Comparison of ENCODE assay signal across 10 cellular contexts in the genomic region with DNA sequence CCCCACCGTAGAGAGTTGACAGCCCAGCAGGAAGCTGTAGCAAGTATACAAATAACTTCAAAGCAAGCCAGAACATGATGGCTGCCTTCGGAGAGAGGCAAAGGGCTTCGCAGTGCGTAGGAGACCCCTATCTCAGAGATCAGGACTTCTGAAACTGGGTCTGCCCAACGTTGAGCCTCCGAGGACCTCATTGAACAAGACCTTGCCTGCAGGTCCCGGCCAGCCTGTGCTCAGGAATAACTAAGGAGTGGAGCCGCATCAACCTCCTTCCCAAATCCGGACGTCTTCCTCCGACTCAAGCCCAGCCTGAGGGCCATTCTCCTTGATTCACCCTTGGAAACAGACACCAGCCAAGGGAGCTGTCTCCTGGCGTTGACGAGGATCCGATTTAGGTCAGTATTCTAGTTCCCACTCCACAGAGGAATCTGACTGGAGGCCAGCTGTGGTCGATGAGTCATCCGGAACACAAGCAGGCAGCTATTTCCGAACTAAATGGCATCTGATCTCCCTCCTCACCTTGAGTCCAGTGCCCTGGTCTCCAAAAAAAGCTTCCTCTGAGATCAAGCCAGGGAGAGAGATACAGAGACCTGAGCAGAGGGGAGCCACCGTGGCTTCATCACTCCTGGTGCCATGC.
DNase-seq lines count a peak whose midpoint lies in the region; ATAC-seq and TF ChIP-seq lines count a peak whose summit lies in the region.
"Had no signal": no experiment of that assay in that cellular context is flagged by ENCODE, and none has a peak within 500 bp of the region (broad histone marks: within the 10 kb centered on the region; RNA-seq: fewer than 3 reads in every experiment).

No MANE protein-coding gene starts in this region.

- H3K9me3 ChIP-seq in SK-N-SH (no peaks in the 10 kb centered on the region), smooth muscle cell (replicated peaks; ENCODE audit: low read depth) (no peaks in the 10 kb centered on the region), WERI-Rb-1 (ENCODE audit: severe bottlenecking) (no peaks in the 10 kb centered on the region)

- H3K27me3 ChIP-seq in SK-N-SH (ENCODE audit: insufficient read depth) (no peaks in the 10 kb centered on the region), smooth muscle cell (ENCODE audit: low read depth) (peaks cover 30% of the 10 kb centered on the region), WERI-Rb-1 (ENCODE audit: insufficient read depth, low read depth, severe bottlenecking) (no peaks in the 10 kb centered on the region)

- H3F3A ChIP-seq in SK-N-SH (replicated peaks; ENCODE audit: insufficient read depth) (peaks cover 12% of the 10 kb centered on the region), smooth muscle cell (ENCODE audit: low read depth) (no peaks in the 10 kb centered on the region)

- no peak overlapping the region for H3K9ac ChIP-seq in SK-N-SH
- H3K9ac ChIP-seq in smooth muscle cell (ENCODE audit: low read depth): no peak overlapping the region

- H4K20me1 ChIP-seq in SK-N-SH (ENCODE audit: insufficient read depth): no peaks in the 10 kb centered on the region
- H4K20me1 ChIP-seq in smooth muscle cell (ENCODE audit: low read depth): no peaks in the 10 kb centered on the region

- TF ChIP-seq POLR2A in lower leg skin (IDR thresholded peaks at IDR 0.05): no peak

- intact Hi-C loops in lower leg skin (cut with DNase I; ENCODE audit: low total_unique reads): no loop called here

- H3K36me3 ChIP-seq in SK-N-SH (replicated peaks in 1 of 2; ENCODE audit: control insufficient read depth in 1 of 2, insufficient read depth in 2 of 2, low read length in 1 of 2): no peaks in the 10 kb centered on the region
- H3K36me3 ChIP-seq in smooth muscle cell (ENCODE audit: low read depth): no peaks in the 10 kb centered on the region
- no peaks in the 10 kb centered on the region for H3K36me3 ChIP-seq in WERI-Rb-1

- H3K4me3 ChIP-seq in SK-N-SH (ENCODE audit: low read depth in 2 of 2, low read length in 1 of 2) (no peak overlapping the region), fibroblast of pulmonary artery (replicated peaks; ENCODE audit: low read depth, low read length) (no peak overlapping the region), smooth muscle cell (no peak overlapping the region), lower leg skin (ENCODE audit: low read depth, poor library complexity, severe bottlenecking) (no peak overlapping the region), WERI-Rb-1 (ENCODE audit: low read depth, low read length) (no peak overlapping the region)

- H3K9me2 ChIP-seq in SK-N-SH: no peaks in the 10 kb centered on the region

- POLR2A ChIA-PET in SK-N-SH (lab: Yijun Ruan, JAX): no interaction called here

- H2AFZ ChIP-seq in SK-N-SH (ENCODE audit: low read depth) (no peak overlapping the region), smooth muscle cell (ENCODE audit: low read depth) (no peak overlapping the region)

- TF ChIP-seq EP300 in SK-N-SH (IDR thresholded peaks at IDR 0.05; ENCODE audit: borderline replicate concordance in 1 of 2, low read depth in 1 of 2, low read length in 1 of 2): peak in 1 of 2 experiments; percentile 70; a peak in 2 of 4 replicates

- TF ChIP-seq RAD21 in SK-N-SH (IDR thresholded peaks at IDR 0.05; ENCODE audit: low read length): no peak

- H3K4me2 ChIP-seq in SK-N-SH (peak overlapping the region; percentile 55), smooth muscle cell (peak overlapping the region; percentile 30)

- H3K4me1 ChIP-seq in SK-N-SH (ENCODE audit: control insufficient read depth in 1 of 2, insufficient read depth in 2 of 2, low read depth in 1 of 2, low read length in 1 of 2) (no peaks in the 10 kb centered on the region; a peak in 1 of 4 replicates), smooth muscle cell (ENCODE audit: low read depth) (no peaks in the 10 kb centered on the region)

- 42% methylated on average over 17 of the region's 18 CpGs for WGBS in SK-N-SH (ENCODE audit: low lambda C conversion rate)
- 64% methylated on average over 18 of the region's 18 CpGs for WGBS in smooth muscle cell (ENCODE audit: low lambda C conversion rate)
- 58 to 63% methylated on average over 18 of the region's 18 CpGs for WGBS in lower leg skin, 2 donors

- CTCF ChIA-PET in SK-N-SH (lab: Yijun Ruan, JAX): no interaction called here

- DNase-seq in HCEC 1CT (peak; percentile 68), SK-N-SH (no peak), fibroblast of pulmonary artery (ENCODE audit: low read depth) (peak; percentile 30), smooth muscle cell (lab: John Stamatoyannopoulos, UW; ENCODE audit: unreplicated experiment) (no peak), lower leg skin (ENCODE audit: low spot score in 2 of 2) (no peak), WERI-Rb-1 (no peak)
- DNase-seq: activated CD8-positive, alpha-beta memory T cell treated with anti-CD3 and anti-CD28 coated beads for 24 hours; aorta; GDM1 had no signal

- TF ChIP-seq CTCF in SK-N-SH (IDR thresholded peaks at IDR 0.05): no peak
- TF ChIP-seq CTCF in fibroblast of pulmonary artery (IDR thresholded peaks at IDR 0.05; ENCODE audit: low read length, missing control alignments): no peak
- TF ChIP-seq CTCF in smooth muscle cell (IDR thresholded peaks at IDR 0.05; ENCODE audit: borderline replicate concordance, insufficient read depth, poor library complexity, severe bottlenecking): no peak
- TF ChIP-seq CTCF in lower leg skin (IDR thresholded peaks at IDR 0.05): no peak
- TF ChIP-seq CTCF in WERI-Rb-1 (IDR thresholded peaks at IDR 0.05; ENCODE audit: low read depth, low read length): no peak

- H3K79me2 ChIP-seq in SK-N-SH (ENCODE audit: insufficient read depth) (no peaks in the 10 kb centered on the region), smooth muscle cell (ENCODE audit: low read depth) (no peaks in the 10 kb centered on the region)

- ATAC-seq in HG03354 (IDR thresholded peaks at IDR 0.05; ENCODE audit: poor library complexity, severe bottlenecking, unreplicated experiment): no peak

- H3K27ac ChIP-seq in SK-N-SH (ENCODE audit: low read depth in 2 of 2, low read length in 1 of 2) (peak overlapping the region in 1 of 2 experiments; percentile 55; a peak in 2 of 4 replicates), smooth muscle cell (ENCODE audit: low read depth) (no peak overlapping the region), WERI-Rb-1 (no peak overlapping the region)

TF ChIP-seq in SK-N-SH, 30 proteins besides CTCF, POLR2A, EP300 and RAD21:
- TF ChIP-seq YY1 (IDR thresholded peaks at IDR 0.05; ENCODE audit: low read depth): no peak
- TF ChIP-seq SMC3 (IDR thresholded peaks at IDR 0.05; ENCODE audit: low read depth, low read length): no peak
- peak; percentile 45; the same call in 1 of the 2 replicates for TF ChIP-seq TEAD4 (IDR thresholded peaks at IDR 0.05; ENCODE audit: borderline replicate concordance, insufficient read depth)
- TF ChIP-seq, protein P1, sequence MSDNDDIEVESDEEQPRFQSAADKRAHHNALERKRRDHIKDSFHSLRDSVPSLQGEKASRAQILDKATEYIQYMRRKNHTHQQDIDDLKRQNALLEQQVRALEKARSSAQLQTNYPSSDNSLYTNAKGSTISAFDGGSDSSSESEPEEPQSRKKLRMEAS (IDR thresholded peaks at IDR 0.05; ENCODE audit: low read depth): 0 out of 2 replicates have a peak, but pooled peaks have one; percentile 42
- TF ChIP-seq NFIC (IDR thresholded peaks at IDR 0.05; ENCODE audit: borderline replicate concordance): peak; percentile 78; the same call in 1 of the 2 replicates
- peak; percentile 44; the same call in 1 of the 2 replicates for TF ChIP-seq MEF2A (IDR thresholded peaks at IDR 0.05; ENCODE audit: borderline replicate concordance, low read depth)
- TF ChIP-seq, protein P2, sequence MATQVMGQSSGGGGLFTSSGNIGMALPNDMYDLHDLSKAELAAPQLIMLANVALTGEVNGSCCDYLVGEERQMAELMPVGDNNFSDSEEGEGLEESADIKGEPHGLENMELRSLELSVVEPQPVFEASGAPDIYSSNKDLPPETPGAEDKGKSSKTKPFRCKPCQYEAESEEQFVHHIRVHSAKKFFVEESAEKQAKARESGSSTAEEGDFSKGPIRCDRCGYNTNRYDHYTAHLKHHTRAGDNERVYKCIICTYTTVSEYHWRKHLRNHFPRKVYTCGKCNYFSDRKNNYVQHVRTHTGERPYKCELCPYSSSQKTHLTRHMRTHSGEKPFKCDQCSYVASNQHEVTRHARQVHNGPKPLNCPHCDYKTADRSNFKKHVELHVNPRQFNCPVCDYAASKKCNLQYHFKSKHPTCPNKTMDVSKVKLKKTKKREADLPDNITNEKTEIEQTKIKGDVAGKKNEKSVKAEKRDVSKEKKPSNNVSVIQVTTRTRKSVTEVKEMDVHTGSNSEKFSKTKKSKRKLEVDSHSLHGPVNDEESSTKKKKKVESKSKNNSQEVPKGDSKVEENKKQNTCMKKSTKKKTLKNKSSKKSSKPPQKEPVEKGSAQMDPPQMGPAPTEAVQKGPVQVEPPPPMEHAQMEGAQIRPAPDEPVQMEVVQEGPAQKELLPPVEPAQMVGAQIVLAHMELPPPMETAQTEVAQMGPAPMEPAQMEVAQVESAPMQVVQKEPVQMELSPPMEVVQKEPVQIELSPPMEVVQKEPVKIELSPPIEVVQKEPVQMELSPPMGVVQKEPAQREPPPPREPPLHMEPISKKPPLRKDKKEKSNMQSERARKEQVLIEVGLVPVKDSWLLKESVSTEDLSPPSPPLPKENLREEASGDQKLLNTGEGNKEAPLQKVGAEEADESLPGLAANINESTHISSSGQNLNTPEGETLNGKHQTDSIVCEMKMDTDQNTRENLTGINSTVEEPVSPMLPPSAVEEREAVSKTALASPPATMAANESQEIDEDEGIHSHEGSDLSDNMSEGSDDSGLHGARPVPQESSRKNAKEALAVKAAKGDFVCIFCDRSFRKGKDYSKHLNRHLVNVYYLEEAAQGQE (IDR thresholded peaks at IDR 0.05; ENCODE audit: low read depth, low read length): no peak
- TF ChIP-seq TCF12 (IDR thresholded peaks at IDR 0.05): peak; percentile 82
- TF ChIP-seq FOSL2 (IDR thresholded peaks at IDR 0.05; ENCODE audit: borderline replicate concordance, low read depth): peak; percentile 82
- no peak for TF ChIP-seq SIN3A (IDR thresholded peaks at IDR 0.05; ENCODE audit: borderline replicate concordance, low read depth, low read length)
- peak; percentile 88 for TF ChIP-seq JUND (IDR thresholded peaks at IDR 0.05)
- no peak for TF ChIP-seq FOXM1 (IDR thresholded peaks at IDR 0.05; ENCODE audit: low read depth)
- TF ChIP-seq, protein P3, sequence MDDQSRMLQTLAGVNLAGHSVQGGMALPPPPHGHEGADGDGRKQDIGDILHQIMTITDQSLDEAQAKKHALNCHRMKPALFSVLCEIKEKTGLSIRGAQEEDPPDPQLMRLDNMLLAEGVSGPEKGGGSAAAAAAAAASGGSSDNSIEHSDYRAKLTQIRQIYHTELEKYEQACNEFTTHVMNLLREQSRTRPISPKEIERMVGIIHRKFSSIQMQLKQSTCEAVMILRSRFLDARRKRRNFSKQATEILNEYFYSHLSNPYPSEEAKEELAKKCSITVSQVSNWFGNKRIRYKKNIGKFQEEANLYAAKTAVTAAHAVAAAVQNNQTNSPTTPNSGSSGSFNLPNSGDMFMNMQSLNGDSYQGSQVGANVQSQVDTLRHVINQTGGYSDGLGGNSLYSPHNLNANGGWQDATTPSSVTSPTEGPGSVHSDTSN (IDR thresholded peaks at IDR 0.05): peak; percentile 73
- peak; percentile 33; the same call in 1 of the 2 replicates for TF ChIP-seq RXRA (IDR thresholded peaks at IDR 0.05; ENCODE audit: borderline replicate concordance, low read depth)
TF ChIP-seq in SK-N-SH: peak in this region for 9.

Comparison
In these comparisons a context has a peak if more than half of its experiments do, and no peak if none do; other contexts are left out.
1. DNase-seq: peak in HCEC 1CT (single experiment) and fibroblast of pulmonary artery (single experiment); none in SK-N-SH (single experiment), smooth muscle cell (single experiment), lower leg skin (0 of 2) and WERI-Rb-1 (single experiment).